ENCODE assay signal across 17 cellular contexts in the genomic region with DNA sequence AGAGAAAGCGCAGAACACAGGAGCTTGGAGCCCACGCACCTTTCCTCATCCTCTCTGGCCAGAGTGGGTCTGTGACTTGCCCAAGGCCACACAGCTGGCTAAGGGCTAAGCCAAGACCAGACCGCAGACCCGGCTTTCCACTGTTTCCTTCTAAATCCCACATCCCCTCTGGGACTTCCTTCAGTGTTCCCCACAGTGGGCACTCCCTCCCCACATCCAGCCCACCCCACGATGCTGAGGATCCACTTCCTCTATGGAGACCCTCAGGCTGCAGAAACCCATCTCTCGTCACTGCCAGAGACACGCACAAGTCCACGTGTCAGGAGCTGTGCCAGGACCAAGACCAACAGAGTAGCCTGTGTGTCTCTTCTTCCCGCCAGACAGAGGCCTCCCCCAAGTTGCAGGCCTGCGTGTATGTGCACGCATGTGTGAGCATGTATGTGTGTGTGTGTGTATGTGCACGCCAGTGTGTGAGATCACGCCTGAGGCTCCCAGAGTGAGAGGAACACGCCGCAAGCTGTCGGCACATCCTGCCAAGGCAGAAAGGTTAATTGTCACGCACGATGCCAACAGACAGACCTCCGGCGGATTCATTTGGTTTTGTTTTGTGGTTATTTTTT. TPM values are rescaled to one million over a fixed set of nuclear protein-coding genes. Genes with fewer than 3 reads are reported as not detected.
DNase-seq lines count a peak whose midpoint lies in the region; ATAC-seq and TF ChIP-seq lines count a peak whose summit lies in the region.
"Had no signal": no experiment of that assay in that cellular context is flagged by ENCODE, and none has a peak within 500 bp of the region (broad histone marks: within the 10 kb centered on the region; RNA-seq: fewer than 3 reads in every experiment).

No MANE protein-coding gene starts in this region.

- H2AFZ ChIP-seq in mammary epithelial cell (ENCODE audit: low read depth, low read length): no peak overlapping the region

- dilution Hi-C loops in mammary epithelial cell (cut with HindIII; ENCODE audit: low sequenced_read_pairs): no loop called here

- intact Hi-C loops in lower lobe of right lung (cut with DNase I): no loop called here
- intact Hi-C loops in upper lobe of right lung (cut with DNase I): no loop called here
- intact Hi-C loops in mammary epithelial cell (cut with micrococcal nuclease): no loop called here
- intact Hi-C loops in body of pancreas (cut with DNase I): no loop called here

- no peak overlapping the region for H3K9ac ChIP-seq in BLaER1 treated with 17β-estradiol and CSF1 and Interleukin-3, amounts not matched to agents 10 nM and 100 nM
- H3K9ac ChIP-seq in mammary epithelial cell (ENCODE audit: insufficient read depth, low read length): no peak overlapping the region
- H3K9ac ChIP-seq: KMS-11 had no signal

- TF ChIP-seq CTCF in lower lobe of right lung (IDR thresholded peaks at IDR 0.05) (no peak), upper lobe of right lung (IDR thresholded peaks at IDR 0.05) (no peak), mammary epithelial cell (conservative IDR thresholded peaks at IDR 0.05 in 1 of 2, IDR thresholded peaks at IDR 0.05 in 1 of 2; ENCODE audit: extremely low read depth in 1 of 2, insufficient read depth in 1 of 2, low read depth in 1 of 2, low read length in 2 of 2) (no peak), body of pancreas (IDR thresholded peaks at IDR 0.05) (no peak)

- H3K27ac ChIP-seq in BLaER1 treated with 17β-estradiol and CSF1 and Interleukin-3, amounts not matched to agents 10 nM and 100 nM: no peak overlapping the region
- H3K27ac ChIP-seq in lower lobe of right lung: no peak overlapping the region
- H3K27ac ChIP-seq in upper lobe of right lung: no peak overlapping the region
- H3K27ac ChIP-seq in mammary epithelial cell (ENCODE audit: insufficient read depth, low read depth, low read length): no peak overlapping the region
- no peak overlapping the region for H3K27ac ChIP-seq in body of pancreas
- H3K27ac ChIP-seq: coronary artery, epithelial cell of prostate, KMS-11 had no signal

- no TSS peak for BruUV-seq in mammary epithelial cell (replicated peaks; lab: Mats Ljungman, UMichigan)

- peak; percentile 41 for DNase-seq in G401 (ENCODE audit: low spot score)
- peak in 1 of 3 experiments; percentile 29 for DNase-seq in effector memory CD8-positive, alpha-beta T cell
- peak; percentile 23 for DNase-seq in lower lobe of right lung
- DNase-seq in activated T-cell treated with anti-CD3 and anti-CD28 coated beads, Interleukin-2, amount 50 U/mL, for 48 hours: no peak
- no peak for DNase-seq in upper lobe of right lung
- no peak for DNase-seq in mammary epithelial cell
- DNase-seq in body of pancreas: no peak
- DNase-seq: activated CD4-positive, alpha-beta memory T cell treated with anti-CD3 and anti-CD28 coated beads for 36 hours; activated T-cell treated with anti-CD3 and anti-CD28 coated beads, Interleukin-2, amount 50 U/mL, for 72 hours; DMS53; NCI-H1048; trophoblast cell had no signal

- H3K4me2 ChIP-seq in BLaER1 treated with 17β-estradiol and CSF1 and Interleukin-3, amounts not matched to agents 10 nM and 100 nM: peak overlapping the region in 9 of 11 experiments; percentile 16 to 51 (median 26); a peak in 12 of 22 replicates
- H3K4me2 ChIP-seq in mammary epithelial cell (ENCODE audit: insufficient read depth, low read depth, low read length): no peak overlapping the region
- H3K4me2 ChIP-seq: KMS-11 had no signal

- TF ChIP-seq POLR2A in body of pancreas (IDR thresholded peaks at IDR 0.05): no peak

- peaks cover 0 to 1% of the 10 kb centered on the region in 2 donors for H3K9me3 Mint-ChIP-seq in effector memory CD8-positive, alpha-beta T cell
- H3K9me3 Mint-ChIP-seq: activated CD4-positive, alpha-beta memory T cell treated with anti-CD3 and anti-CD28 coated beads for 36 hours; T-cell had no signal

- in situ Hi-C loops in G401 (cut with HindIII; ENCODE audit: low sequenced_read_pairs): no loop called here
- in situ Hi-C loops in mammary epithelial cell (cut with MboI; ENCODE audit: low sequenced_read_pairs in 2 of 2): no loop called here

- peaks cover 0 to 10% (median 6%) of the 10 kb centered on the region in 11 experiments; a peak in 9 of 22 replicates for H3K9me3 ChIP-seq in BLaER1 treated with 17β-estradiol and CSF1 and Interleukin-3, amounts not matched to agents 10 nM and 100 nM (replicated peaks in 1 of 11)
- H3K9me3 ChIP-seq in lower lobe of right lung (peaks cover 4% of the 10 kb centered on the region), upper lobe of right lung (no peaks in the 10 kb centered on the region), mammary epithelial cell (replicated peaks; ENCODE audit: insufficient read depth, low read length) (no peaks in the 10 kb centered on the region), body of pancreas (no peaks in the 10 kb centered on the region)

- CTCF ChIA-PET in mammary epithelial cell (lab: Charles Lee; ENCODE audit: low non-redundant PET): no interaction called here

- H3K36me3 ChIP-seq in BLaER1 treated with 17β-estradiol and CSF1 and Interleukin-3, amounts not matched to agents 10 nM and 100 nM: no peaks in the 10 kb centered on the region
- peaks cover 51% of the 10 kb centered on the region for H3K36me3 ChIP-seq in lower lobe of right lung
- H3K36me3 ChIP-seq in upper lobe of right lung: peaks cover 20% of the 10 kb centered on the region
- peaks cover 15% of the 10 kb centered on the region for H3K36me3 ChIP-seq in mammary epithelial cell (ENCODE audit: insufficient read depth, low read length)
- peaks cover 0 to 6% of the 10 kb centered on the region in 2 donors for H3K36me3 ChIP-seq in body of pancreas (replicated peaks in 1 of 2; ENCODE audit: insufficient read depth in 1 of 2, low read depth in 2 of 2)

- peaks cover 0 to 49% (median 8%) of the 10 kb centered on the region in 11 experiments; a peak in 13 of 22 replicates for H4K20me1 ChIP-seq in BLaER1 treated with 17β-estradiol and CSF1 and Interleukin-3, amounts not matched to agents 10 nM and 100 nM
- no peaks in the 10 kb centered on the region for H4K20me1 ChIP-seq in mammary epithelial cell (ENCODE audit: insufficient read depth, low read length)

- ATAC-seq in effector memory CD8-positive, alpha-beta T cell (replicated peaks): peak; percentile 69
- no peak for ATAC-seq in lower lobe of right lung
- no peak for ATAC-seq in upper lobe of right lung
- ATAC-seq in body of pancreas: no peak
- ATAC-seq: activated T-cell treated with anti-CD3 and anti-CD28 coated beads, Interleukin-2, amount 50 U/mL, for 72 hours had no signal

- H3K27me3 ChIP-seq in BLaER1 treated with 17β-estradiol and CSF1 and Interleukin-3, amounts not matched to agents 10 nM and 100 nM: peaks cover 65 to 86% (median 74%) of the 10 kb centered on the region in 11 experiments
- H3K27me3 ChIP-seq in lower lobe of right lung (ENCODE audit: low read depth) (no peaks in the 10 kb centered on the region), upper lobe of right lung (no peaks in the 10 kb centered on the region), mammary epithelial cell (ENCODE audit: insufficient read depth, low read length) (no peaks in the 10 kb centered on the region), body of pancreas (no peaks in the 10 kb centered on the region)

- WGBS in mammary epithelial cell (ENCODE audit: low coverage, missing lambda C conversion rate): 76% methylated on average over 17 of the region's 20 CpGs
- 75 to 87% methylated on average over 20 of the region's 20 CpGs for WGBS in body of pancreas, 2 donors

- peaks cover 12 to 14% of the 10 kb centered on the region in 2 donors for H3K4me1 Mint-ChIP-seq in effector memory CD8-positive, alpha-beta T cell (ENCODE audit: low read depth in 2 of 2)

- no peak overlapping the region for H3K4me3 Mint-ChIP-seq in effector memory CD8-positive, alpha-beta T cell
- H3K4me3 Mint-ChIP-seq: activated CD4-positive, alpha-beta memory T cell treated with anti-CD3 and anti-CD28 coated beads for 36 hours; activated T-cell treated with anti-CD3 and anti-CD28 coated beads, Interleukin-2, amount 50 U/mL, for 72 hours; T-cell had no signal

- no peaks in the 10 kb centered on the region for H3K27me3 Mint-ChIP-seq in effector memory CD8-positive, alpha-beta T cell
- H3K27me3 Mint-ChIP-seq: activated CD4-positive, alpha-beta memory T cell treated with anti-CD3 and anti-CD28 coated beads for 36 hours had no signal

- no peak overlapping the region for H3K4me3 ChIP-seq in BLaER1 treated with 17β-estradiol and CSF1 and Interleukin-3, amounts not matched to agents 10 nM and 100 nM
- no peak overlapping the region for H3K4me3 ChIP-seq in lower lobe of right lung
- no peak overlapping the region for H3K4me3 ChIP-seq in upper lobe of right lung
- no peak overlapping the region for H3K4me3 ChIP-seq in mammary epithelial cell (replicated peaks in 1 of 3; ENCODE audit: insufficient read depth in 1 of 3, low read depth in 2 of 3, low read length in 3 of 3)
- no peak overlapping the region for H3K4me3 ChIP-seq in body of pancreas
- H3K4me3 ChIP-seq: coronary artery had no signal

- no peaks in the 10 kb centered on the region for H3K79me2 ChIP-seq in mammary epithelial cell (ENCODE audit: insufficient read depth, low read length)

- H3K4me1 ChIP-seq in BLaER1 treated with 17β-estradiol and CSF1 and Interleukin-3, amounts not matched to agents 10 nM and 100 nM: peaks cover 6 to 16% (median 8%) of the 10 kb centered on the region in 10 experiments; a peak in 14 of 20 replicates
- H3K4me1 ChIP-seq in lower lobe of right lung: no peaks in the 10 kb centered on the region
- H3K4me1 ChIP-seq in upper lobe of right lung: peaks cover 7% of the 10 kb centered on the region
- H3K4me1 ChIP-seq in mammary epithelial cell (ENCODE audit: insufficient read depth, low read length): peaks cover 10% of the 10 kb centered on the region
- H3K4me1 ChIP-seq in body of pancreas: no peaks in the 10 kb centered on the region

- H3K27ac Mint-ChIP-seq in effector memory CD8-positive, alpha-beta T cell: peak overlapping the region; percentile 28 to 68
- H3K27ac Mint-ChIP-seq: activated CD4-positive, alpha-beta memory T cell treated with anti-CD3 and anti-CD28 coated beads for 36 hours; activated T-cell treated with anti-CD3 and anti-CD28 coated beads, Interleukin-2, amount 50 U/mL, for 72 hours had no signal

- H3K36me3 Mint-ChIP-seq in effector memory CD8-positive, alpha-beta T cell (ENCODE audit: insufficient read depth): peaks cover 18% of the 10 kb centered on the region

RNA-seq across cellular contexts. Expression of gene PDGFB, which starts 21.6 kb away (rescaled TPM):
- total RNA-seq in G401 (2014; rRNA removed; shearing (Covaris generic)): 5.0 and 17.1 TPM in 2 replicates
- total RNA-seq in lower lobe of right lung: 30.5 TPM
- 29.8 TPM for total RNA-seq in upper lobe of right lung
- 10 to 100 TPM; 11.2 to 29.2 TPM for total RNA-seq in mammary epithelial cell
- polyA plus RNA-seq in mammary epithelial cell: 9.1 TPM
- 32.0 TPM for polyA minus RNA-seq in mammary epithelial cell
- 10 to 100 TPM in 1 of 2 donors, 1 to 10 TPM in 1; 7.0 to 15.8 TPM for total RNA-seq in body of pancreas

Comparison
In these comparisons a context has a peak if more than half of its experiments do, and no peak if none do; other contexts are left out.
1. DNase-seq: peak in G401 (single experiment) and lower lobe of right lung (single experiment); none in activated T-cell treated with anti-CD3 and anti-CD28 coated beads, Interleukin-2, amount 50 U/mL, for 48 hours (0 of 2), upper lobe of right lung (single experiment), mammary epithelial cell (single experiment) and body of pancreas (0 of 4).